In the genomic region with DNA sequence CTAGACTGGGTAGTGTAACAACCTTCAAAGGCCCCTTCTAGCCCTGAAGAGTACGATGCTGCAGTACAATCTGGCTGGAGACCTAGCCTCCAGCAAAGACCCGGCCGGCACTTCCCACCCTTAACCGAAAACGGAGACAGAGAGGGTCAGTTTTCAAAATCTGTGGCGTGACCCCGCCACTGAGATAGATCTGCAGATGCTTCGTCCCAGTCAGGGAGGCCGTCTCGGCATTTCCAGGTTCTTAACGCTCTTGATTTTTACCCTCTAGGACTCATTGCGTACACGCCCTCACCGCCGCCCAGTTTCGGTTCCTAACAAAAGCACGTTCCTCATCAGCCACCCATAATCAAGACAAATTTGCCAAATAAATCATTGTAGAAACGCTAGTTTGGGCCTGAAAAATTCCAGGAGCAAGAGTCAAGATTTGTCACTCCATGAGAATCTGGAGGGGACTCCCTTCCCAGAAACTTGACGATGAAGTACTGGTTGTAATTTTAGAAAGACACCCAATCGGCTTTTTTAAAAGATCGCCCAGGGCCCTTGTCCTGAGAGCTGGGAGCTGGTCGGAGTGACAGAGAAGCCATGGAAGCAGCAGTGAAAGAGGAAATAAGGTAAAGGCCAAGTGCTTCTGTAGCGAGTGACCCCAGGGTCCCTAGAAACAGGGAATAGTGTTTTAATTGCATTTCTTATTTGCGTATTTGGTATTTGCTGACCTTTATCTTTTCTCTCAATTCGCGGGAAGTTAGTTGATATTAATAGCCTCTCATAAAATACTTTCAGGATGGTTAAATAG, we compare ENCODE assay signal across 8 cellular contexts. TPM values are rescaled to one million over a fixed set of nuclear protein-coding genes. Genes with fewer than 3 reads are reported as not detected.
DNase-seq lines count a peak whose midpoint lies in the region; ATAC-seq and TF ChIP-seq lines count a peak whose summit lies in the region.

No MANE protein-coding gene starts in this region.

- peak overlapping the region; percentile 98 for H3K27ac Mint-ChIP-seq in activated T-helper 1 cell treated with anti-CD3 and anti-CD28 coated beads, Interleukin-12 subunit alpha, Interleukin-12 subunit beta, Interleukin-2, Interleukin-4 antibody, amounts not matched to agents 30 ng/mL and 10 ng/mL and 1 ng/mL, durations not matched to agents 14 hours and 24 hours and 36 hours
- peak overlapping the region; percentile 95 to 99 for H3K27ac Mint-ChIP-seq in natural killer cell

- peak; percentile 83 for DNase-seq in SIG-M5 treated with dmso at 0.1 percent for 504 hours (lab: John Stamatoyannopoulos, UW; ENCODE audit: unreplicated experiment)
- no peak for DNase-seq in SIG-M5 (lab: John Stamatoyannopoulos, UW)
- peak; percentile 83 for DNase-seq in OCI-M1 (lab: John Stamatoyannopoulos, UW)
- DNase-seq in activated T-helper 1 cell treated with anti-CD3 and anti-CD28 coated beads, Interleukin-12 subunit alpha, Interleukin-12 subunit beta, Interleukin-2, Interleukin-4 antibody, amounts not matched to agents 30 ng/mL and 10 ng/mL and 1 ng/mL, durations not matched to agents 14 hours and 24 hours and 36 hours (ENCODE audit: low spot score), result peak; percentile 57
- DNase-seq in fibroblast of mammary gland (ENCODE audit: low read depth), result peak; percentile 81
- DNase-seq in natural killer cell, result peak; percentile 43
- DNase-seq in stimulated activated naive CD4-positive, alpha-beta T cell (lab: John Stamatoyannopoulos, UW), result peak; percentile 22 to 87 (median 62)

- peaks cover 55% of the 10 kb centered on the region for H3K4me1 Mint-ChIP-seq in activated T-helper 1 cell treated with anti-CD3 and anti-CD28 coated beads, Interleukin-12 subunit alpha, Interleukin-12 subunit beta, Interleukin-2, Interleukin-4 antibody, amounts not matched to agents 30 ng/mL and 10 ng/mL and 1 ng/mL, durations not matched to agents 14 hours and 24 hours and 36 hours (ENCODE audit: low read depth)
- peaks cover 44 to 50% of the 10 kb centered on the region in 2 donors for H3K4me1 Mint-ChIP-seq in natural killer cell

- no peaks in the 10 kb centered on the region for H3K27me3 Mint-ChIP-seq in activated T-helper 1 cell treated with anti-CD3 and anti-CD28 coated beads, Interleukin-12 subunit alpha, Interleukin-12 subunit beta, Interleukin-2, Interleukin-4 antibody, amounts not matched to agents 30 ng/mL and 10 ng/mL and 1 ng/mL, durations not matched to agents 14 hours and 24 hours and 36 hours (ENCODE audit: insufficient read depth)
- H3K27me3 Mint-ChIP-seq in natural killer cell (ENCODE audit: low read depth in 2 of 2), result no peaks in the 10 kb centered on the region

- peaks cover 8% of the 10 kb centered on the region for H3K36me3 Mint-ChIP-seq in activated T-helper 1 cell treated with anti-CD3 and anti-CD28 coated beads, Interleukin-12 subunit alpha, Interleukin-12 subunit beta, Interleukin-2, Interleukin-4 antibody, amounts not matched to agents 30 ng/mL and 10 ng/mL and 1 ng/mL, durations not matched to agents 14 hours and 24 hours and 36 hours (ENCODE audit: low read depth)
- H3K36me3 Mint-ChIP-seq in natural killer cell, result no peaks in the 10 kb centered on the region

- TF ChIP-seq CTCF in fibroblast of mammary gland (conservative IDR thresholded peaks at IDR 0.05; ENCODE audit: control insufficient read depth, insufficient read depth, low read depth, low read length) (no peak), natural killer cell (IDR thresholded peaks at IDR 0.05) (no peak)

- ATAC-seq in HG03342 (IDR thresholded peaks at IDR 0.05; ENCODE audit: unreplicated experiment), result peak; percentile 19
- peak; percentile 15 to 42 (median 18) for ATAC-seq in natural killer cell

- H3K4me3 Mint-ChIP-seq in activated T-helper 1 cell treated with anti-CD3 and anti-CD28 coated beads, Interleukin-12 subunit alpha, Interleukin-12 subunit beta, Interleukin-2, Interleukin-4 antibody, amounts not matched to agents 30 ng/mL and 10 ng/mL and 1 ng/mL, durations not matched to agents 14 hours and 24 hours and 36 hours, result peak overlapping the region; percentile 99
- H3K4me3 Mint-ChIP-seq in natural killer cell, result peak overlapping the region; percentile 91

- H3K4me3 ChIP-seq in fibroblast of mammary gland (ENCODE audit: control insufficient read depth, low read depth, low read length), result peak overlapping the region; percentile 97

- no peaks in the 10 kb centered on the region for H3K9me3 Mint-ChIP-seq in activated T-helper 1 cell treated with anti-CD3 and anti-CD28 coated beads, Interleukin-12 subunit alpha, Interleukin-12 subunit beta, Interleukin-2, Interleukin-4 antibody, amounts not matched to agents 30 ng/mL and 10 ng/mL and 1 ng/mL, durations not matched to agents 14 hours and 24 hours and 36 hours
- no peaks in the 10 kb centered on the region for H3K9me3 Mint-ChIP-seq in natural killer cell

- intact Hi-C loops in activated T-helper 1 cell treated with anti-CD3 and anti-CD28 coated beads, Interleukin-12 subunit alpha, Interleukin-12 subunit beta, Interleukin-2, Interleukin-4 antibody, amounts not matched to agents 30 ng/mL and 10 ng/mL and 1 ng/mL, durations not matched to agents 14 hours and 24 hours and 36 hours (cut with micrococcal nuclease), result loop anchor here (1.0 to 5.0 kb wide), 14 partner anchors 66 to 1467 kb away; a partner anchor contains a TSS
- intact Hi-C loops in natural killer cell (cut with micrococcal nuclease), result loop anchor here (1.0 to 5.0 kb wide), 3 partner anchors 66 to 217 kb away; a partner anchor contains a TSS

RNA-seq across cellular contexts. Expression of a gene that starts 0.9 kb away (rescaled TPM):
- total RNA-seq in activated T-helper 1 cell treated with anti-CD3 and anti-CD28 coated beads, Interleukin-12 subunit alpha, Interleukin-12 subunit beta, Interleukin-2, Interleukin-4 antibody, amounts not matched to agents 30 ng/mL and 10 ng/mL and 1 ng/mL, durations not matched to agents 14 hours and 24 hours and 36 hours, result 42.3 and 46.2 TPM in 2 replicates
- total RNA-seq in natural killer cell, result 10 to 100 TPM; 70.8 to 76.4 (median 73.7) TPM

RNA-seq across cellular contexts. Expression of a gene that starts 1.1 kb away (rescaled TPM):
- total RNA-seq in activated T-helper 1 cell treated with anti-CD3 and anti-CD28 coated beads, Interleukin-12 subunit alpha, Interleukin-12 subunit beta, Interleukin-2, Interleukin-4 antibody, amounts not matched to agents 30 ng/mL and 10 ng/mL and 1 ng/mL, durations not matched to agents 14 hours and 24 hours and 36 hours, result 13.0 and 15.2 TPM in 2 replicates
- 10 to 100 TPM; 23.5 to 31.3 (median 24.3) TPM for total RNA-seq in natural killer cell
